In genomic region chr6:33204415-33205171, GRCh38 we compare ENCODE assay signal across 1 cellular context.
TF ChIP-seq lines count a peak whose summit lies in the region.

HSD17B8 (plus strand) TSS chr6:33204655; CDS start chr6:33204669, 14 bp downstream.

TF ChIP-seq in GM12878, 131 proteins besides CTCF, POLR2A, EP300 and RAD21 (continued from another document and continues in another):
- no peak for TF ChIP-seq REST (IDR thresholded peaks at IDR 0.05; ENCODE audit: low read depth, low read length)
- TF ChIP-seq IKZF2 (IDR thresholded peaks at IDR 0.05), result no peak
- TF ChIP-seq EGR1 (IDR thresholded peaks at IDR 0.05; ENCODE audit: borderline replicate concordance in 1 of 2, low read depth in 2 of 2, low read length in 2 of 2), result 0 out of 3 replicates have a peak, but pooled peaks of 1 of the 2 experiments have one; percentile 39
- TF ChIP-seq RELA (IDR thresholded peaks at IDR 0.05; ENCODE audit: borderline replicate concordance, partially characterized antibody), result no peak
- TF ChIP-seq NKRF (conservative IDR thresholded peaks at IDR 0.05), result peak; percentile 49; the same call in 1 of the 2 replicates
- no peak for TF ChIP-seq BCL11A (IDR thresholded peaks at IDR 0.05; ENCODE audit: low read depth, low read length)
- TF ChIP-seq JUND (IDR thresholded peaks at IDR 0.05; ENCODE audit: low read depth, low read length), result no peak
- TF ChIP-seq HCFC1 (IDR thresholded peaks at IDR 0.05; ENCODE audit: low read length), result no peak
- TF ChIP-seq CREM (IDR thresholded peaks at IDR 0.05; ENCODE audit: low read depth), result 0 out of 2 replicates have a peak, but pooled peaks have one; percentile 11
- TF ChIP-seq SIX5 (IDR thresholded peaks at IDR 0.05; ENCODE audit: low read depth, low read length, severe bottlenecking), result no peak
- TF ChIP-seq ZBTB11 (CRISPR knock-in tag; IDR thresholded peaks at IDR 0.05), result no peak
- no peak for TF ChIP-seq TARDBP (IDR thresholded peaks at IDR 0.05; ENCODE audit: borderline replicate concordance)
- peak; percentile 59; the same call in 1 of the 2 replicates for TF ChIP-seq POLR2AphosphoS5 (IDR thresholded peaks at IDR 0.05; ENCODE audit: low read length)
- TF ChIP-seq HDAC6 (IDR thresholded peaks at IDR 0.05; ENCODE audit: unreplicated experiment), result no peak
- TF ChIP-seq STAT1 (conservative IDR thresholded peaks at IDR 0.05), result no peak
- TF ChIP-seq GATAD2B (conservative IDR thresholded peaks at IDR 0.05; ENCODE audit: low read depth), result no peak
- no peak for TF ChIP-seq MYB (IDR thresholded peaks at IDR 0.05; ENCODE audit: borderline replicate concordance, low read depth, low read length)
- TF ChIP-seq E4F1 (IDR thresholded peaks at IDR 0.05; ENCODE audit: borderline replicate concordance, partially characterized antibody), result no peak
- no peak for TF ChIP-seq CBFB (IDR thresholded peaks at IDR 0.05; ENCODE audit: low read depth)
- no peak for TF ChIP-seq PBX3 (IDR thresholded peaks at IDR 0.05; ENCODE audit: insufficient replicate concordance, low read depth, low read length)
- no peak for TF ChIP-seq ASH2L (IDR thresholded peaks at IDR 0.05; ENCODE audit: borderline replicate concordance, low read depth)
- TF ChIP-seq BCL3 (IDR thresholded peaks at IDR 0.05; ENCODE audit: borderline replicate concordance, insufficient read depth, low read depth, low read length, poor library complexity, severe bottlenecking), result no peak
- no peak for TF ChIP-seq MTA2 (IDR thresholded peaks at IDR 0.05; ENCODE audit: low read depth)
- TF ChIP-seq IRF3 (IDR thresholded peaks at IDR 0.05), result no peak
- TF ChIP-seq E2F4 (IDR thresholded peaks at IDR 0.05; ENCODE audit: low read depth, low read length), result no peak
- TF ChIP-seq E2F8 (IDR thresholded peaks at IDR 0.05; ENCODE audit: low read depth, partially characterized antibody), result no peak
- TF ChIP-seq SRF (IDR thresholded peaks at IDR 0.05; ENCODE audit: low read depth in 2 of 2, low read length in 2 of 2), result no peak
- TF ChIP-seq DPF2 (IDR thresholded peaks at IDR 0.05), result 0 out of 2 replicates have a peak, but pooled peaks have one; percentile 30
- no peak for TF ChIP-seq TBL1XR1 (IDR thresholded peaks at IDR 0.05; ENCODE audit: low read depth, low read length)
- TF ChIP-seq BHLHE40 (IDR thresholded peaks at IDR 0.05; ENCODE audit: borderline replicate concordance in 1 of 2, low read depth in 2 of 2, low read length in 1 of 2), result peak in 1 of 2 experiments; percentile 27; a peak in 1 of 4 replicates
- TF ChIP-seq FOS (IDR thresholded peaks at IDR 0.05; ENCODE audit: borderline replicate concordance, extremely low read depth, insufficient read length), result peak; percentile 21
- TF ChIP-seq MEF2A (IDR thresholded peaks at IDR 0.05; ENCODE audit: insufficient read depth, low read depth, low read length), result no peak
- TF ChIP-seq PML (IDR thresholded peaks at IDR 0.05; ENCODE audit: low read length), result no peak
- no peak for TF ChIP-seq ZBED1 (IDR thresholded peaks at IDR 0.05; ENCODE audit: borderline replicate concordance)
- TF ChIP-seq MTA3 (IDR thresholded peaks at IDR 0.05; ENCODE audit: borderline replicate concordance, low read length), result no peak
